Comparison of ENCODE assay signal across 16 cellular contexts in the genomic region with DNA sequence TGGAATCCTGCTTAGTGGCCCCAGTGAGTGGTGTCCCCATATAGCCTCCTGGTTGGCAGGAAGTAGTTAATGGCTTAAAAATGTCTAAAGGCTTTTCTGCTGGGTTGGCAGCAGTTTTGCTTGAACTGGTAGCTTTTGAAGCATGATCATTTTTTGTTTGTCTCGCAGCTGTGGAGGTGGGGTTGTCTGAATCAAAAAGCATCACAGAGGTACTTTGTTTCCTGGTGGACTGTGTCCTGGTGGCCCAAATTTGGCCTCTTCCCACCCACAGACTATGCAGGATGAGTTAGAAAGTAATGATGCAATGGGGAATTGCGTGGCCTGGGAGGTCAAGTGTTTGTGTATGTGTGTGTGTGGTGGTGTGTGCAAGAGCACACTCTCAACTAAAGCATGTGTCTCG.
DNase-seq lines count a peak whose midpoint lies in the region; ATAC-seq and TF ChIP-seq lines count a peak whose summit lies in the region.
"Had no signal": no experiment of that assay in that cellular context is flagged by ENCODE, and none has a peak within 500 bp of the region (broad histone marks: within the 10 kb centered on the region; RNA-seq: fewer than 3 reads in every experiment).

No MANE protein-coding gene starts in this region.

- H3K4me3 ChIP-seq in SK-N-SH (ENCODE audit: low read depth in 2 of 2, low read length in 1 of 2), result no peak overlapping the region
- H3K4me3 ChIP-seq in fibroblast of mammary gland (ENCODE audit: control insufficient read depth, low read depth, low read length), result no peak overlapping the region
- no peak overlapping the region for H3K4me3 ChIP-seq in smooth muscle cell
- H3K4me3 ChIP-seq: esophagus squamous epithelium had no signal

- H2AFZ ChIP-seq in SK-N-SH (ENCODE audit: low read depth) (no peak overlapping the region; the same call in 1 of the 2 replicates), smooth muscle cell (ENCODE audit: low read depth) (peak overlapping the region; percentile 75)

- H3K79me2 ChIP-seq in SK-N-SH (ENCODE audit: insufficient read depth), result no peaks in the 10 kb centered on the region
- no peaks in the 10 kb centered on the region for H3K79me2 ChIP-seq in smooth muscle cell (ENCODE audit: low read depth)

- H3F3A ChIP-seq in SK-N-SH (replicated peaks; ENCODE audit: insufficient read depth) (no peaks in the 10 kb centered on the region), smooth muscle cell (ENCODE audit: low read depth) (no peaks in the 10 kb centered on the region)

- no peak for DNase-seq in SK-N-SH
- peak; percentile 85 for DNase-seq in NCI-H69 (lab: John Stamatoyannopoulos, UW)
- peak; percentile 83 for DNase-seq in fibroblast of mammary gland (ENCODE audit: low read depth)
- no peak for DNase-seq in smooth muscle cell (lab: John Stamatoyannopoulos, UW; ENCODE audit: unreplicated experiment)
- no peak for DNase-seq in anterior cingulate cortex (lab: John Stamatoyannopoulos, UW)
- DNase-seq in activated CD4-positive, CD25-positive, alpha-beta regulatory T cell (lab: John Stamatoyannopoulos, UW), result no peak
- DNase-seq: activated naive CD4-positive, alpha-beta T cell treated with anti-CD3 and anti-CD28 coated beads, Interleukin-2, amount 50 U/mL, for 16 hours; cortex of kidney; esophagus squamous epithelium; MV-4-11; NCI-H510A; SHP77 treated with DMSO at 0.1 percent for 48 hours; stimulated activated CD4-positive, alpha-beta T cell treated with anti-CD3 and anti-CD28 coated beads, Interleukin-4, amount 100 ng/mL, for 1 hour had no signal

- no peaks in the 10 kb centered on the region for H3K36me3 ChIP-seq in SK-N-SH (replicated peaks in 1 of 2; ENCODE audit: control insufficient read depth in 1 of 2, insufficient read depth in 2 of 2, low read length in 1 of 2)
- no peaks in the 10 kb centered on the region for H3K36me3 ChIP-seq in smooth muscle cell (ENCODE audit: low read depth)
- H3K36me3 ChIP-seq: esophagus squamous epithelium had no signal

- H3K4me2 ChIP-seq in SK-N-SH (peak overlapping the region; percentile 22; the same call in 1 of the 2 replicates), smooth muscle cell (peak overlapping the region; percentile 2)

- no peaks in the 10 kb centered on the region for H3K9me2 ChIP-seq in SK-N-SH

- H3K9me3 ChIP-seq in SK-N-SH, result no peaks in the 10 kb centered on the region
- no peaks in the 10 kb centered on the region for H3K9me3 ChIP-seq in smooth muscle cell (replicated peaks; ENCODE audit: low read depth)
- H3K9me3 ChIP-seq: esophagus squamous epithelium had no signal

- TF ChIP-seq EP300 in SK-N-SH (IDR thresholded peaks at IDR 0.05; ENCODE audit: borderline replicate concordance in 1 of 2, low read depth in 1 of 2, low read length in 1 of 2), result no peak

- peaks cover 9 to 13% of the 10 kb centered on the region in 2 experiments; a peak in 2 of 4 replicates for H3K4me1 ChIP-seq in SK-N-SH (ENCODE audit: control insufficient read depth in 1 of 2, insufficient read depth in 2 of 2, low read depth in 1 of 2, low read length in 1 of 2)
- peaks cover 18% of the 10 kb centered on the region for H3K4me1 ChIP-seq in smooth muscle cell (ENCODE audit: low read depth)

- CTCF ChIA-PET in SK-N-SH (lab: Yijun Ruan, JAX), result no interaction called here

- H3K27ac ChIP-seq in SK-N-SH (ENCODE audit: low read depth in 2 of 2, low read length in 1 of 2) (no peak overlapping the region), smooth muscle cell (ENCODE audit: low read depth) (no peak overlapping the region)
- H3K27ac ChIP-seq: esophagus squamous epithelium had no signal

- H4K20me1 ChIP-seq in SK-N-SH (ENCODE audit: insufficient read depth) (no peaks in the 10 kb centered on the region), smooth muscle cell (ENCODE audit: low read depth) (no peaks in the 10 kb centered on the region)

- POLR2A ChIA-PET in SK-N-SH (lab: Yijun Ruan, JAX), result no interaction called here

- TF ChIP-seq RAD21 in SK-N-SH (IDR thresholded peaks at IDR 0.05; ENCODE audit: low read length), result no peak

- no peaks in the 10 kb centered on the region for H3K27me3 ChIP-seq in SK-N-SH (ENCODE audit: insufficient read depth)
- no peaks in the 10 kb centered on the region for H3K27me3 ChIP-seq in smooth muscle cell (ENCODE audit: low read depth)

- H3K9ac ChIP-seq in SK-N-SH (no peak overlapping the region), smooth muscle cell (ENCODE audit: low read depth) (no peak overlapping the region)

- ATAC-seq in SK-N-SH treated with all-trans-retinoic acid at 6 μM for 48 hours (no peak), GM21423 (IDR thresholded peaks at IDR 0.05; ENCODE audit: unreplicated experiment) (no peak)
- ATAC-seq: stimulated activated effector memory CD8-positive, alpha-beta T cell treated with anti-CD3 and anti-CD28 coated beads, Interleukin-12 subunit alpha, Interleukin-12 subunit beta, amount 100 ng/mL, for 72 hours had no signal

- 70% methylated on average over 3 of the region's 3 CpGs for WGBS in SK-N-SH (ENCODE audit: low lambda C conversion rate)
- WGBS in smooth muscle cell (ENCODE audit: low lambda C conversion rate), result 29% methylated on average over 3 of the region's 3 CpGs

- no peak for TF ChIP-seq CTCF in SK-N-SH (IDR thresholded peaks at IDR 0.05)
- no peak for TF ChIP-seq CTCF in fibroblast of mammary gland (conservative IDR thresholded peaks at IDR 0.05; ENCODE audit: control insufficient read depth, insufficient read depth, low read depth, low read length)
- TF ChIP-seq CTCF in smooth muscle cell (IDR thresholded peaks at IDR 0.05; ENCODE audit: borderline replicate concordance, insufficient read depth, poor library complexity, severe bottlenecking), result no peak

TF ChIP-seq in SK-N-SH, 30 proteins besides CTCF, POLR2A, EP300 and RAD21:
- TF ChIP-seq YY1 (IDR thresholded peaks at IDR 0.05; ENCODE audit: low read depth) (no peak), POLR2AphosphoS5 (IDR thresholded peaks at IDR 0.05; ENCODE audit: low read depth, low read length) (no peak), MXI1 (IDR thresholded peaks at IDR 0.05; ENCODE audit: low read depth, low read length) (no peak), EZH2phosphoT487 (IDR thresholded peaks at IDR 0.05; ENCODE audit: borderline replicate concordance, low read depth) (no peak), SMC3 (IDR thresholded peaks at IDR 0.05; ENCODE audit: low read depth, low read length) (no peak), JUND (IDR thresholded peaks at IDR 0.05) (no peak), GATA2 (CRISPR knock-in tag; IDR thresholded peaks at IDR 0.05) (no peak), MEF2A (IDR thresholded peaks at IDR 0.05; ENCODE audit: borderline replicate concordance, low read depth) (no peak), CHD2 (IDR thresholded peaks at IDR 0.05; ENCODE audit: low read length, partially characterized antibody) (no peak), TCF12 (IDR thresholded peaks at IDR 0.05) (no peak), RFX5 (IDR thresholded peaks at IDR 0.05; ENCODE audit: low read length) (no peak), TEAD4 (IDR thresholded peaks at IDR 0.05; ENCODE audit: borderline replicate concordance, insufficient read depth) (no peak), TAF1 (IDR thresholded peaks at IDR 0.05; ENCODE audit: borderline replicate concordance, low read depth, low read length) (no peak)

TF ChIP-seq in SK-N-SH treated with all-trans-retinoic acid at 6 μM for 48 hours, 23 proteins besides CTCF, POLR2A, EP300 and RAD21 (continues in another document):
- TF ChIP-seq, protein P1, sequence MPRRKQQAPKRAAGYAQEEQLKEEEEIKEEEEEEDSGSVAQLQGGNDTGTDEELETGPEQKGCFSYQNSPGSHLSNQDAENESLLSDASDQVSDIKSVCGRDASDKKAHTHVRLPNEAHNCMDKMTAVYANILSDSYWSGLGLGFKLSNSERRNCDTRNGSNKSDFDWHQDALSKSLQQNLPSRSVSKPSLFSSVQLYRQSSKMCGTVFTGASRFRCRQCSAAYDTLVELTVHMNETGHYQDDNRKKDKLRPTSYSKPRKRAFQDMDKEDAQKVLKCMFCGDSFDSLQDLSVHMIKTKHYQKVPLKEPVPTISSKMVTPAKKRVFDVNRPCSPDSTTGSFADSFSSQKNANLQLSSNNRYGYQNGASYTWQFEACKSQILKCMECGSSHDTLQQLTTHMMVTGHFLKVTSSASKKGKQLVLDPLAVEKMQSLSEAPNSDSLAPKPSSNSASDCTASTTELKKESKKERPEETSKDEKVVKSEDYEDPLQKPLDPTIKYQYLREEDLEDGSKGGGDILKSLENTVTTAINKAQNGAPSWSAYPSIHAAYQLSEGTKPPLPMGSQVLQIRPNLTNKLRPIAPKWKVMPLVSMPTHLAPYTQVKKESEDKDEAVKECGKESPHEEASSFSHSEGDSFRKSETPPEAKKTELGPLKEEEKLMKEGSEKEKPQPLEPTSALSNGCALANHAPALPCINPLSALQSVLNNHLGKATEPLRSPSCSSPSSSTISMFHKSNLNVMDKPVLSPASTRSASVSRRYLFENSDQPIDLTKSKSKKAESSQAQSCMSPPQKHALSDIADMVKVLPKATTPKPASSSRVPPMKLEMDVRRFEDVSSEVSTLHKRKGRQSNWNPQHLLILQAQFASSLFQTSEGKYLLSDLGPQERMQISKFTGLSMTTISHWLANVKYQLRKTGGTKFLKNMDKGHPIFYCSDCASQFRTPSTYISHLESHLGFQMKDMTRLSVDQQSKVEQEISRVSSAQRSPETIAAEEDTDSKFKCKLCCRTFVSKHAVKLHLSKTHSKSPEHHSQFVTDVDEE (CRISPR knock-in tag; IDR thresholded peaks at IDR 0.05), result no peak
- TF ChIP-seq PPARA (CRISPR knock-in tag; IDR thresholded peaks at IDR 0.05; ENCODE audit: borderline replicate concordance) (no peak), SNAI2 (CRISPR knock-in tag; IDR thresholded peaks at IDR 0.05) (no peak), CSDC2 (CRISPR knock-in tag; IDR thresholded peaks at IDR 0.05) (no peak), TCF4 (CRISPR knock-in tag; IDR thresholded peaks at IDR 0.05; ENCODE audit: borderline replicate concordance) (no peak)
- TF ChIP-seq, protein P2, sequence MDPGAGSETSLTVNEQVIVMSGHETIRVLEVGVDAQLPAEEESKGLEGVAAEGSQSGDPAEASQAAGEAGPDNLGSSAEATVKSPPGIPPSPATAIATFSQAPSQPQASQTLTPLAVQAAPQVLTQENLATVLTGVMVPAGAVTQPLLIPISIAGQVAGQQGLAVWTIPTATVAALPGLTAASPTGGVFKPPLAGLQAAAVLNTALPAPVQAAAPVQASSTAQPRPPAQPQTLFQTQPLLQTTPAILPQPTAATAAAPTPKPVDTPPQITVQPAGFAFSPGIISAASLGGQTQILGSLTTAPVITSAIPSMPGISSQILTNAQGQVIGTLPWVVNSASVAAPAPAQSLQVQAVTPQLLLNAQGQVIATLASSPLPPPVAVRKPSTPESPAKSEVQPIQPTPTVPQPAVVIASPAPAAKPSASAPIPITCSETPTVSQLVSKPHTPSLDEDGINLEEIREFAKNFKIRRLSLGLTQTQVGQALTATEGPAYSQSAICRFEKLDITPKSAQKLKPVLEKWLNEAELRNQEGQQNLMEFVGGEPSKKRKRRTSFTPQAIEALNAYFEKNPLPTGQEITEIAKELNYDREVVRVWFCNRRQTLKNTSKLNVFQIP (CRISPR knock-in tag; IDR thresholded peaks at IDR 0.05; ENCODE audit: borderline replicate concordance, low read depth), result no peak

Comparison
In these comparisons a context has a peak if more than half of its experiments do, and no peak if none do; other contexts are left out.
1. DNase-seq: peak in NCI-H69 (single experiment) and fibroblast of mammary gland (single experiment); none in SK-N-SH (single experiment), smooth muscle cell (single experiment), anterior cingulate cortex (0 of 58) and activated CD4-positive, CD25-positive, alpha-beta regulatory T cell (0 of 4).